ENCODE assay signal across 8 cellular contexts in genomic region chr12:14773685-14774073, GRCh38.
DNase-seq lines count a peak whose midpoint lies in the region; ATAC-seq lines count a peak whose summit lies in the region.

No MANE protein-coding gene starts in this region.

- ATAC-seq in HG02981 (IDR thresholded peaks at IDR 0.05; ENCODE audit: unreplicated experiment) (peak; percentile 2), HG03196 (IDR thresholded peaks at IDR 0.05; ENCODE audit: unreplicated experiment) (no peak)
- peak; percentile 6 for ATAC-seq in stimulated activated naive B cell treated with anti-CD40 and anti-IgM and Interleukin-4, amounts not matched to agents 10 μg/mL and 1 μg/mL and 100 μg/mL, for 72 hours (replicated peaks)

- peak; percentile 13 for DNase-seq in activated gamma-delta T cell treated with anti-CD3 and anti-CD28 coated beads, Interleukin-2, amount 50 U/mL, for 16 hours (ENCODE audit: low read depth)
- DNase-seq in activated gamma-delta T cell treated with Interleukin-2 at 50 U/mL for 16 hours: no peak
- peak; percentile 79 for DNase-seq in activated CD8-positive, alpha-beta memory T cell treated with anti-CD3 and anti-CD28 coated beads, Interleukin-2, amount 50 U/mL, for 48 hours
- no peak for DNase-seq in stimulated activated naive B cell treated with anti-CD40 and anti-IgM and Interleukin-4, amounts not matched to agents 10 μg/mL and 1 μg/mL and 100 μg/mL, for 72 hours
- no peak for DNase-seq in NCI-H748 (lab: John Stamatoyannopoulos, UW; ENCODE audit: unreplicated experiment)

- H3K4me1 Mint-ChIP-seq in stimulated activated naive B cell treated with anti-CD40 and anti-IgM and Interleukin-4, amounts not matched to agents 10 μg/mL and 1 μg/mL and 100 μg/mL, for 72 hours: peaks cover 32 to 57% of the 10 kb centered on the region in 2 donors

- peaks cover 20 to 30% of the 10 kb centered on the region in 2 donors for H3K36me3 Mint-ChIP-seq in stimulated activated naive B cell treated with anti-CD40 and anti-IgM and Interleukin-4, amounts not matched to agents 10 μg/mL and 1 μg/mL and 100 μg/mL, for 72 hours

- H3K9me3 ChIP-seq in iPS-18c (ENCODE audit: control insufficient read depth, insufficient read depth, low read length): peaks cover 2% of the 10 kb centered on the region

- H3K4me3 ChIP-seq in iPS-18c (ENCODE audit: insufficient read depth, low read depth, low read length): peak overlapping the region; percentile 91

- peaks cover 0 to 3% of the 10 kb centered on the region in 2 donors for H3K27me3 Mint-ChIP-seq in stimulated activated naive B cell treated with anti-CD40 and anti-IgM and Interleukin-4, amounts not matched to agents 10 μg/mL and 1 μg/mL and 100 μg/mL, for 72 hours

- H3K4me3 Mint-ChIP-seq in stimulated activated naive B cell treated with anti-CD40 and anti-IgM and Interleukin-4, amounts not matched to agents 10 μg/mL and 1 μg/mL and 100 μg/mL, for 72 hours: peak overlapping the region; percentile 95 to 97

- H3K9me3 Mint-ChIP-seq in stimulated activated naive B cell treated with anti-CD40 and anti-IgM and Interleukin-4, amounts not matched to agents 10 μg/mL and 1 μg/mL and 100 μg/mL, for 72 hours: no peaks in the 10 kb centered on the region

- peak overlapping the region; percentile 96 for H3K27ac Mint-ChIP-seq in stimulated activated naive B cell treated with anti-CD40 and anti-IgM and Interleukin-4, amounts not matched to agents 10 μg/mL and 1 μg/mL and 100 μg/mL, for 72 hours

Comparison
In these comparisons a context has a peak if more than half of its experiments do, and no peak if none do; other contexts are left out.
1. DNase-seq: peak in activated gamma-delta T cell treated with anti-CD3 and anti-CD28 coated beads, Interleukin-2, amount 50 U/mL, for 16 hours (single experiment) and activated CD8-positive, alpha-beta memory T cell treated with anti-CD3 and anti-CD28 coated beads, Interleukin-2, amount 50 U/mL, for 48 hours (single experiment); none in activated gamma-delta T cell treated with Interleukin-2 at 50 U/mL for 16 hours (single experiment), stimulated activated naive B cell treated with anti-CD40 and anti-IgM and Interleukin-4, amounts not matched to agents 10 μg/mL and 1 μg/mL and 100 μg/mL, for 72 hours (single experiment) and NCI-H748 (single experiment).